8 cellular contexts compared by ENCODE assay signal in genomic region chr19:41323023-41323422, GRCh38. TPM values are rescaled to one million over a fixed set of nuclear protein-coding genes. Genes with fewer than 3 reads are reported as not detected.
DNase-seq lines count a peak whose midpoint lies in the region; ATAC-seq and TF ChIP-seq lines count a peak whose summit lies in the region.

No MANE protein-coding gene starts in this region.

- intact Hi-C loops in gastrocnemius medialis (cut with DNase I; ENCODE audit: low total_unique reads) = no loop called here

- in situ Hi-C loops in gastrocnemius medialis (cut with MboI; ENCODE audit: low sequenced_read_pairs in 4 of 4) = no loop called here

- peak; percentile 82 for DNase-seq in EL
- DNase-seq in T1000 (lab: John Stamatoyannopoulos, UW) = peak; percentile 45
- DNase-seq in foreskin fibroblast = peak; percentile 65 to 74
- no peak for DNase-seq in gastrocnemius medialis
- DNase-seq in NCI-H1105 (lab: John Stamatoyannopoulos, UW) = no peak
- no peak for DNase-seq in NK-92 treated with Interleukin-12 subunit alpha and Interleukin-12 subunit beta, amount 100 ng/mL, for 24 hours (lab: John Stamatoyannopoulos, UW)

- TF ChIP-seq CTCF in foreskin fibroblast (IDR thresholded peaks at IDR 0.05; ENCODE audit: low read depth, low read length) = no peak
- no peak for TF ChIP-seq CTCF in gastrocnemius medialis (IDR thresholded peaks at IDR 0.05 in 4 of 5, conservative IDR thresholded peaks at IDR 0.05 in 1 of 5)

- H3K27ac ChIP-seq in gastrocnemius medialis = peak overlapping the region; percentile 61 to 77 (median 67)

- peaks cover 33 to 50% of the 10 kb centered on the region in 2 donors for H3K4me1 ChIP-seq in gastrocnemius medialis

- ATAC-seq in gastrocnemius medialis (no peak), GM21825 (IDR thresholded peaks at IDR 0.05; ENCODE audit: unreplicated experiment) (no peak), GM21528 (IDR thresholded peaks at IDR 0.05; ENCODE audit: low FRiP score, unreplicated experiment) (no peak)

- peak overlapping the region in 1 of 2 donors; percentile 24 for H3K4me3 ChIP-seq in foreskin fibroblast (ENCODE audit: low read depth in 1 of 2, low read length in 2 of 2)
- H3K4me3 ChIP-seq in gastrocnemius medialis = no peak overlapping the region

- no peaks in the 10 kb centered on the region for H3K9me3 ChIP-seq in gastrocnemius medialis

- no peak for TF ChIP-seq POLR2A in gastrocnemius medialis (IDR thresholded peaks at IDR 0.05)

- H3K36me3 ChIP-seq in gastrocnemius medialis = peaks cover 0 to 34% of the 10 kb centered on the region in 2 donors

- no peaks in the 10 kb centered on the region for H3K27me3 ChIP-seq in gastrocnemius medialis

RNA-seq across cellular contexts. Expression of gene CCDC97, which starts 13.1 kb away (rescaled TPM):
- total RNA-seq in gastrocnemius medialis = 10 to 100 TPM in 3 of 4 donors, 1 to 10 TPM in 1; 8.6 to 15.3 (median 15.1) TPM

RNA-seq across cellular contexts. Expression of gene TGFB1, which starts 30.7 kb away (rescaled TPM):
- total RNA-seq in gastrocnemius medialis = 1 to 10 TPM; 1.9 to 5.2 (median 4.9) TPM

RNA-seq across cellular contexts. Expression of gene B9D2, which starts 40.9 kb away (rescaled TPM):
- total RNA-seq in gastrocnemius medialis = 1 to 10 TPM; 2.6 to 6.9 (median 4.5) TPM

RNA-seq across cellular contexts. Expression of gene TMEM91, which starts 53.3 kb away (rescaled TPM):
- total RNA-seq in gastrocnemius medialis = 10 to 100 TPM in 1 of 4 donors, 1 to 10 TPM in 3; 1.6 to 13.6 (median 4.7) TPM

RNA-seq across cellular contexts. Expression of gene HNRNPUL1, which starts 58.9 kb away (rescaled TPM):
- total RNA-seq in gastrocnemius medialis = 100 to 1,000 TPM in 1 of 4 donors, 10 to 100 TPM in 3; 49.5 to 101 (median 92.4) TPM

Comparison
In these comparisons a context has a peak if more than half of its experiments do, and no peak if none do; other contexts are left out.
1. DNase-seq: peak in EL (single experiment), T1000 (single experiment) and foreskin fibroblast (2 of 2); none in gastrocnemius medialis (0 of 2), NCI-H1105 (single experiment) and NK-92 treated with Interleukin-12 subunit alpha and Interleukin-12 subunit beta, amount 100 ng/mL, for 24 hours (single experiment).